In the genomic region with DNA sequence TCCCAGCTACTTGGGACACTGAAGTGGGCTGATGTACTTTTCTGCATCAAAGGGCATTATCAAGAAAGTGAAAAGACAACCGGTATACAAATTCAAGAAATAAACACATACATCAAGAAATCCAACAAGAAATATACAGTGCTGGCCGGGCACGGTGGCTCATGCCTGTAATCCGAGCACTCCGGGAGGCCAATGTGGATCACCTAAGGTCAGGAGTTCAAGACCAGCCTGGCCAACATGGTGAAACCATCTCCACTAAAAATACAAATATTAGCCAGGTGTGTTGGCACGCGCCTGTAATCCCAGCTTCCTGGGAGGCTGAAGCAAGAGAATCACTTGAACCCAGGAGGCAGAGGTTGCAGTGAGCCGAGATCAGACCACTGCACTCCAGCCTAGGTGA, we compare ENCODE assay signal across 39 cellular contexts. TPM values are rescaled to one million over a fixed set of nuclear protein-coding genes. Genes with fewer than 3 reads are reported as not detected.
"Had no signal": no experiment of that assay in that cellular context is flagged by ENCODE, and none has a peak within 500 bp of the region (broad histone marks: within the 10 kb centered on the region; RNA-seq: fewer than 3 reads in every experiment).

No MANE protein-coding gene starts in this region.

- FAIRE-seq: RCC 7860 had no signal

- ATAC-seq: activated CD4-positive, alpha-beta T cell treated with anti-CD3 and anti-CD28 coated beads for 36 hours; activated CD4-positive, CD25-positive, alpha-beta regulatory T cell treated with anti-CD3 and anti-CD28 coated beads, Interleukin-2, amount 50 U/mL, for 24 hours; activated CD8-positive, alpha-beta T cell treated with anti-CD3 and anti-CD28 coated beads, Interleukin-2, amount 10 ng/mL, durations not matched to agents 7 days and 5 days; activated T-helper 17 cell treated with anti-CD3 and anti-CD28 coated beads, Interleukin-2, amount 50 U/mL, for 72 hours; PC-3; Right ventricle myocardium inferior had no signal

- H3K27ac ChIP-seq: brain microvascular endothelial cell, RWPE1 had no signal

- H3K27me3 Mint-ChIP-seq: activated CD4-positive, alpha-beta T cell treated with anti-CD3 and anti-CD28 coated beads for 36 hours; activated CD4-positive, alpha-beta T cell treated with anti-CD3 and anti-CD28 coated beads, Interleukin-2, amount 10 ng/mL, durations not matched to agents 7 days and 5 days; activated naive CD8-positive, alpha-beta T cell treated with anti-CD3 and anti-CD28 coated beads for 36 hours; activated T-helper 17 cell treated with anti-CD3 and anti-CD28 coated beads, Interleukin-2, amount 50 U/mL, for 72 hours had no signal

- H3K27ac Mint-ChIP-seq: activated CD4-positive, alpha-beta T cell treated with anti-CD3 and anti-CD28 coated beads for 36 hours; activated CD4-positive, alpha-beta T cell treated with anti-CD3 and anti-CD28 coated beads, Interleukin-2, amount 10 ng/mL, durations not matched to agents 7 days and 5 days; activated CD8-positive, alpha-beta T cell treated with anti-CD3 and anti-CD28 coated beads, Interleukin-2, amount 10 ng/mL, durations not matched to agents 7 days and 5 days; activated naive CD8-positive, alpha-beta T cell treated with anti-CD3 and anti-CD28 coated beads for 36 hours; activated T-helper 17 cell treated with anti-CD3 and anti-CD28 coated beads, Interleukin-2, amount 50 U/mL, for 72 hours had no signal

- H3K36me3 ChIP-seq: brain microvascular endothelial cell, MG63 had no signal

- H3K4me3 Mint-ChIP-seq: activated CD4-positive, alpha-beta T cell treated with anti-CD3 and anti-CD28 coated beads for 36 hours; activated CD4-positive, alpha-beta T cell treated with anti-CD3 and anti-CD28 coated beads, Interleukin-2, amount 10 ng/mL, durations not matched to agents 7 days and 5 days; activated CD8-positive, alpha-beta T cell treated with anti-CD3 and anti-CD28 coated beads, Interleukin-2, amount 10 ng/mL, durations not matched to agents 7 days and 5 days; activated naive CD8-positive, alpha-beta T cell treated with anti-CD3 and anti-CD28 coated beads for 36 hours; activated T-helper 17 cell treated with anti-CD3 and anti-CD28 coated beads, Interleukin-2, amount 50 U/mL, for 72 hours had no signal

- DNase-seq: activated CD4-positive, alpha-beta T cell treated with anti-CD3 and anti-CD28 coated beads for 36 hours; activated CD4-positive, alpha-beta T cell treated with anti-CD3 and anti-CD28 coated beads, Interleukin-2, amount 10 ng/mL, durations not matched to agents 7 days and 5 days; activated CD4-positive, alpha-beta T cell treated with anti-CD3 and anti-CD28 coated beads, Interleukin-2, amount 50 U/mL, for 48 hours; activated CD8-positive, alpha-beta memory T cell treated with anti-CD3 and anti-CD28 coated beads, Interleukin-2, amount 50 U/mL, for 4 hours; activated CD8-positive, alpha-beta T cell treated with anti-CD3 and anti-CD28 coated beads, Interleukin-2, amount 10 ng/mL, durations not matched to agents 7 days and 5 days; activated effector memory CD4-positive, alpha-beta T cell treated with anti-CD3 and anti-CD28 coated beads, Interleukin-2, amount 50 U/mL, for 16 hours; activated naive CD4-positive, alpha-beta T cell; activated naive CD4-positive, alpha-beta T cell treated with anti-CD3 and anti-CD28 coated beads, Interleukin-2, amount 50 U/mL, for 16 hours; activated naive CD8-positive, alpha-beta T cell treated with anti-CD3 and anti-CD28 coated beads for 36 hours; activated T-cell treated with anti-CD3 and anti-CD28 coated beads for 4 hours; activated T-cell treated with anti-CD3 and anti-CD28 coated beads, Interleukin-2, amount 50 U/mL, for 48 hours; amniotic stem cell; aorta; brain microvascular endothelial cell; central memory CD4-positive, alpha-beta T cell; Kasumi-1; KG1; MG63; NCI-H1048; NCI-H1105 treated with DMSO at 0.1 percent for 48 hours; NCI-H1436; NCI-H1694; NCI-H1930; NCI-H2081 treated with DMSO at 0.1 percent for 48 hours; NCI-H226; NCI-H446 treated with DMSO at 0.1 percent for 48 hours; NCI-H524; NCI-H69; NCI-H82; PC-3; SIG-M5; T1000 had no signal

- H3K9me3 ChIP-seq: MG63 had no signal

- H3K27me3 ChIP-seq: brain microvascular endothelial cell, MG63 had no signal

- H3K4me3 ChIP-seq: MG63 had no signal

- H3K9me3 Mint-ChIP-seq: activated CD4-positive, alpha-beta T cell treated with anti-CD3 and anti-CD28 coated beads, Interleukin-2, amount 10 ng/mL, durations not matched to agents 7 days and 5 days; activated naive CD8-positive, alpha-beta T cell treated with anti-CD3 and anti-CD28 coated beads for 36 hours had no signal

RNA-seq across cellular contexts. Expression of a gene that starts 38.7 kb away (rescaled TPM):
- total RNA-seq: activated CD4-positive, alpha-beta T cell treated with anti-CD3 and anti-CD28 coated beads for 36 hours; activated CD4-positive, alpha-beta T cell treated with anti-CD3 and anti-CD28 coated beads, Interleukin-2, amount 10 ng/mL, durations not matched to agents 7 days and 5 days; activated CD8-positive, alpha-beta T cell treated with anti-CD3 and anti-CD28 coated beads, Interleukin-2, amount 10 ng/mL, durations not matched to agents 7 days and 5 days; activated naive CD8-positive, alpha-beta T cell treated with anti-CD3 and anti-CD28 coated beads for 36 hours; activated T-helper 17 cell treated with anti-CD3 and anti-CD28 coated beads, Interleukin-2, amount 50 U/mL, for 72 hours; aorta; PC-3; Right ventricle myocardium inferior; T-helper 1 cell treated with Interleukin-12 subunit alpha and Interleukin-12 subunit beta and Interleukin-4 antibody, amounts not matched to agents 30 ng/mL and 1 ng/mL, for 36 hours; T-helper 2 cell treated with Interferon-gamma antibody and Interleukin-4, amounts not matched to agents 100 ng/mL and 5 ng/mL, for 36 hours had no signal
- polyA plus RNA-seq: aorta had no signal
